In the genomic region with DNA sequence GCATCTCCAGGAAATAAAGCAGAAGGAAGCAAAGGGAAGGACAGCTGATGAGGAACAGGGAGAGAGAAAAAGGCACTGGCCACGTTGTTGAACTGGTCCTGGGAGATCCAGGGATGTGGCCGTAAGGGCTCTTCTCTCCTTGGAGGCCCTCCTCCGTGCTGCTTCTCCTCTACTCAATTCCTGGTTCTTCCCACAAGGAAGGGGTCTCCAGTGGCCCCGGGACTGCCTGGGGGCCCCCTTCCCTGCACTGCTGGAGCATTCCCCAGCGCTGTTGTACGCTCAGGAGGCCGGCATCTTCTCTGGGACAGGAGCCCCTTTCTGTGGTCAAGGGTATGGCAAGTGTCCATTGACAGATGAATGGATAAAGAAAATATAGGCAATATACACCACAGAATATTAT, we compare ENCODE assay signal across 15 cellular contexts.
"Had no signal": no experiment of that assay in that cellular context is flagged by ENCODE, and none has a peak within 500 bp of the region (broad histone marks: within the 10 kb centered on the region; RNA-seq: fewer than 3 reads in every experiment).

No MANE protein-coding gene starts in this region.

- H3K27me3 ChIP-seq: gastrocnemius medialis, heart right ventricle, ovary, stomach, testis had no signal

- H3K4me3 ChIP-seq: gastrocnemius medialis, heart right ventricle, lower lobe of right lung, ovary, spleen, stomach, testis had no signal

- H3K36me3 ChIP-seq: gastrocnemius medialis, heart right ventricle, lower lobe of right lung, ovary, spleen had no signal

- H3K4me3 Mint-ChIP-seq: activated T-cell treated with anti-CD3 and anti-CD28 coated beads, Interleukin-2, amount 50 U/mL, for 24 hours; neural crest cell had no signal

- DNase-seq: activated gamma-delta T cell; activated T-cell treated with anti-CD3 and anti-CD28 coated beads, Interleukin-2, amount 50 U/mL, for 24 hours; anterior cingulate cortex; dermis blood vessel endothelial cell; gastrocnemius medialis; heart right ventricle; left cardiac atrium; lower lobe of right lung; ovary; spleen; stomach; testis had no signal

- FAIRE-seq: urothelium cell line had no signal

- H3K9me3 ChIP-seq: gastrocnemius medialis, ovary, testis had no signal

- H3K27ac ChIP-seq: gastrocnemius medialis, heart right ventricle, lower lobe of right lung, ovary, spleen, stomach, testis had no signal

- H3K27me3 Mint-ChIP-seq: activated T-cell treated with anti-CD3 and anti-CD28 coated beads, Interleukin-2, amount 50 U/mL, for 24 hours had no signal

- H3K4me1 ChIP-seq: gastrocnemius medialis, spleen had no signal

- ATAC-seq: gastrocnemius medialis, heart right ventricle, left cardiac atrium, lower lobe of right lung, sciatic nerve had no signal

- H3K4me1 Mint-ChIP-seq: neural crest cell had no signal
